Comparison of ENCODE assay signal across 18 cellular contexts in genomic region chr16:49928176-49928892, GRCh38.
DNase-seq lines count a peak whose midpoint lies in the region; ATAC-seq, FAIRE-seq and TF ChIP-seq lines count a peak whose summit lies in the region.
"Had no signal": no experiment of that assay in that cellular context is flagged by ENCODE, and none has a peak within 500 bp of the region (broad histone marks: within the 10 kb centered on the region; RNA-seq: fewer than 3 reads in every experiment).

No MANE protein-coding gene starts in this region.

- intact Hi-C loops in psoas muscle (cut with DNase I) (loop anchor here in 1 of 2 donors (10.0 kb wide), 1 partner anchor 324 kb away; no protein-coding TSS in a partner anchor), HepG2 (cut with micrococcal nuclease; ENCODE audit: unreplicated experiment) (no loop called here)

- H3K4me3 ChIP-seq in psoas muscle (no peak overlapping the region), HepG2 (replicated peaks in 1 of 3; ENCODE audit: insufficient read depth in 1 of 3, low read depth in 2 of 3, low read length in 3 of 3) (no peak overlapping the region)
- H3K4me3 ChIP-seq: SJSA1 had no signal

- no peak overlapping the region for H3K4me2 ChIP-seq in HepG2 (ENCODE audit: low read depth, low read length)
- H3K4me2 ChIP-seq: KMS-11 had no signal

- no peak overlapping the region for H3K27ac Mint-ChIP-seq in chondrocyte (ENCODE audit: unreplicated experiment)
- no peak overlapping the region for H3K27ac Mint-ChIP-seq in stimulated activated effector memory CD8-positive, alpha-beta T cell treated with anti-CD3 and anti-CD28 coated beads, Interleukin-12 subunit alpha, Interleukin-12 subunit beta, amount 100 ng/mL, for 72 hours
- H3K27ac Mint-ChIP-seq: HFFc6 had no signal

- H2AFZ ChIP-seq in HepG2 (ENCODE audit: low read length): no peak overlapping the region

- TF ChIP-seq CTCF in chondrocyte (IDR thresholded peaks at IDR 0.05) (no peak), psoas muscle (IDR thresholded peaks at IDR 0.05) (no peak), HepG2 (CRISPR knock-in tag; IDR thresholded peaks at IDR 0.05) (no peak)

- no peaks in the 10 kb centered on the region for H3K79me2 ChIP-seq in HepG2 (ENCODE audit: insufficient read depth, low read length)

- ATAC-seq in psoas muscle (peak; percentile 28 to 61 (median 48)), HepG2 (no peak)
- no peak for ATAC-seq in stimulated activated effector memory CD8-positive, alpha-beta T cell treated with anti-CD3 and anti-CD28 coated beads, Interleukin-12 subunit alpha, Interleukin-12 subunit beta, amount 100 ng/mL, for 72 hours

- no peak for TF ChIP-seq POLR2A in HepG2 (IDR thresholded peaks at IDR 0.05; ENCODE audit: insufficient read depth in 1 of 2, low read depth in 2 of 2, low read length in 2 of 2)

- no peaks in the 10 kb centered on the region for H3K9me3 ChIP-seq in psoas muscle
- H3K9me3 ChIP-seq in HepG2 (ENCODE audit: low read length): no peaks in the 10 kb centered on the region
- H3K9me3 ChIP-seq: SJSA1 had no signal

- FAIRE-seq in HepG2 (lab: Jason Lieb, UNC): no peak
- FAIRE-seq: GM12892 had no signal

- H3K27ac ChIP-seq in psoas muscle (no peak overlapping the region), HepG2 (ENCODE audit: extremely low read length, insufficient read depth, low read length) (no peak overlapping the region)
- H3K27ac ChIP-seq: C4-2B, KMS-11, SJSA1 had no signal

- no peak for TF ChIP-seq RAD21 in HepG2 (CRISPR knock-in tag; IDR thresholded peaks at IDR 0.05)

- H3K27me3 ChIP-seq in psoas muscle (ENCODE audit: insufficient read depth in 3 of 3, low read length in 2 of 3) (peaks cover 0 to 3% (median 0%) of the 10 kb centered on the region in 3 donors), HepG2 (ENCODE audit: control insufficient read depth in 1 of 2, insufficient read depth in 2 of 2, low read length in 2 of 2) (peaks cover 4 to 55% of the 10 kb centered on the region in 2 experiments)

- no TSS peak for BruUV-seq in HepG2 (replicated peaks; lab: Mats Ljungman, UMichigan)

- H3K9ac ChIP-seq in HepG2 (ENCODE audit: insufficient read depth, low read depth, low read length): no peak overlapping the region
- H3K9ac ChIP-seq: KMS-11 had no signal

- CTCF ChIA-PET in HepG2 (lab: Yijun Ruan, JAX; ENCODE audit: low intra/inter-chr PET ratio, low total read pairs): no interaction called here

- peaks cover 15% of the 10 kb centered on the region for H3K4me1 Mint-ChIP-seq in chondrocyte (ENCODE audit: low read depth)
- peaks cover 4% of the 10 kb centered on the region for H3K4me1 Mint-ChIP-seq in stimulated activated effector memory CD8-positive, alpha-beta T cell treated with anti-CD3 and anti-CD28 coated beads, Interleukin-12 subunit alpha, Interleukin-12 subunit beta, amount 100 ng/mL, for 72 hours

- peak; percentile 11 for DNase-seq in NCI-H226
- peak; percentile 53 for DNase-seq in chondrocyte (ENCODE audit: low spot score)
- peak; percentile 20 for DNase-seq in islet precursor cell
- no peak for DNase-seq in psoas muscle
- DNase-seq in stimulated activated effector memory CD8-positive, alpha-beta T cell treated with anti-CD3 and anti-CD28 coated beads, Interleukin-12 subunit alpha, Interleukin-12 subunit beta, amount 100 ng/mL, for 72 hours (ENCODE audit: low spot score in 2 of 2): no peak
- no peak for DNase-seq in HepG2 (ENCODE audit: low spot score)
- no peak for DNase-seq in effector CD4-positive, alpha-beta T cell
- no peak for DNase-seq in activated CD4-positive, alpha-beta T cell treated with anti-CD3 and anti-CD28 coated beads, Interleukin-2, amount 50 U/mL, for 48 hours
- DNase-seq: DMS153, HFFc6, NCI-H1048, NCI-H146, NCI-H2081, NCI-H524 treated with DMSO at 0.1 percent for 48 hours had no signal

- H3K36me3 ChIP-seq in psoas muscle (ENCODE audit: insufficient read depth in 1 of 2, low read depth in 1 of 2) (no peaks in the 10 kb centered on the region), HepG2 (replicated peaks in 1 of 2; ENCODE audit: control insufficient read depth in 1 of 2, insufficient read depth in 2 of 2, low read length in 2 of 2) (no peaks in the 10 kb centered on the region)
- H3K36me3 ChIP-seq: SJSA1 had no signal

- H3K9me3 Mint-ChIP-seq in chondrocyte (ENCODE audit: low read depth): no peaks in the 10 kb centered on the region
- H3K9me3 Mint-ChIP-seq in stimulated activated effector memory CD8-positive, alpha-beta T cell treated with anti-CD3 and anti-CD28 coated beads, Interleukin-12 subunit alpha, Interleukin-12 subunit beta, amount 100 ng/mL, for 72 hours: no peaks in the 10 kb centered on the region
- H3K9me3 Mint-ChIP-seq: HFFc6 had no signal

- H3K36me3 Mint-ChIP-seq in chondrocyte (ENCODE audit: low read depth): no peaks in the 10 kb centered on the region
- H3K36me3 Mint-ChIP-seq in stimulated activated effector memory CD8-positive, alpha-beta T cell treated with anti-CD3 and anti-CD28 coated beads, Interleukin-12 subunit alpha, Interleukin-12 subunit beta, amount 100 ng/mL, for 72 hours: no peaks in the 10 kb centered on the region

- no peak for TF ChIP-seq EP300 in HepG2 (IDR thresholded peaks at IDR 0.05; ENCODE audit: low read depth in 2 of 2, low read length in 2 of 2)
- TF ChIP-seq EP300 in HepG2 (CRISPR knock-in tag; IDR thresholded peaks at IDR 0.05; ENCODE audit: borderline replicate concordance): no peak

- POLR2A ChIA-PET in HepG2 (lab: Yijun Ruan, JAX): no interaction called here

- H3K27me3 Mint-ChIP-seq in chondrocyte (ENCODE audit: low read depth): peaks cover 29% of the 10 kb centered on the region

- no peaks in the 10 kb centered on the region for H3K4me1 ChIP-seq in psoas muscle
- no peaks in the 10 kb centered on the region for H3K4me1 ChIP-seq in HepG2 (ENCODE audit: insufficient read depth, low read length)

- no peak overlapping the region for H3K4me3 Mint-ChIP-seq in chondrocyte (ENCODE audit: unreplicated experiment)
- H3K4me3 Mint-ChIP-seq in stimulated activated effector memory CD8-positive, alpha-beta T cell treated with anti-CD3 and anti-CD28 coated beads, Interleukin-12 subunit alpha, Interleukin-12 subunit beta, amount 100 ng/mL, for 72 hours: no peak overlapping the region
- H3K4me3 Mint-ChIP-seq: HFFc6 had no signal

- WGBS in psoas muscle, 3 donors: 45 to 54% (median 48%) methylated on average over 14 of the region's 14 CpGs
- WGBS in HepG2 (ENCODE audit: low lambda C conversion rate): 24% methylated on average over 12 of the region's 14 CpGs

- in situ Hi-C loops in HepG2 (cut with HindIII; ENCODE audit: extremely low pct_ligation_motif_present, low pct_unique_long_range_greater_than_20kb): loop anchor here (10.0 kb wide), 2 partner anchors 434 to 514 kb away; no protein-coding TSS in a partner anchor

- no peaks in the 10 kb centered on the region for H4K20me1 ChIP-seq in HepG2 (ENCODE audit: insufficient read depth, low read length)

TF ChIP-seq in HepG2, 621 proteins besides CTCF, POLR2A, EP300 and RAD21 (continues in another document):
- TF ChIP-seq ZNF280B (CRISPR knock-in tag; IDR thresholded peaks at IDR 0.05; ENCODE audit: borderline replicate concordance) (no peak), ATF5 (CRISPR knock-in tag; IDR thresholded peaks at IDR 0.05; ENCODE audit: low read depth) (no peak), PAF1 (CRISPR knock-in tag; IDR thresholded peaks at IDR 0.05) (no peak), ZNF30 (CRISPR knock-in tag; IDR thresholded peaks at IDR 0.05) (no peak), ZNF432 (CRISPR knock-in tag; IDR thresholded peaks at IDR 0.05; ENCODE audit: borderline replicate concordance) (no peak), ZNF740 (CRISPR knock-in tag; IDR thresholded peaks at IDR 0.05) (no peak), FOXP4 (CRISPR knock-in tag; IDR thresholded peaks at IDR 0.05) (no peak), KDM3A (CRISPR knock-in tag; IDR thresholded peaks at IDR 0.05; ENCODE audit: low read depth) (no peak), HMG20B (CRISPR knock-in tag; conservative IDR thresholded peaks at IDR 0.05) (no peak), TCF7L2 (IDR thresholded peaks at IDR 0.05; ENCODE audit: low read depth, low read length) (no peak), MED13 (CRISPR knock-in tag; IDR thresholded peaks at IDR 0.05) (no peak)

Comparison
In these comparisons a context has a peak if more than half of its experiments do, and no peak if none do; other contexts are left out.
1. DNase-seq: peak in NCI-H226 (single experiment), chondrocyte (single experiment) and islet precursor cell (single experiment); none in psoas muscle (0 of 2), stimulated activated effector memory CD8-positive, alpha-beta T cell treated with anti-CD3 and anti-CD28 coated beads, Interleukin-12 subunit alpha, Interleukin-12 subunit beta, amount 100 ng/mL, for 72 hours (0 of 2), HepG2 (single experiment), effector CD4-positive, alpha-beta T cell (single experiment) and activated CD4-positive, alpha-beta T cell treated with anti-CD3 and anti-CD28 coated beads, Interleukin-2, amount 50 U/mL, for 48 hours (0 of 2).
2. ATAC-seq: peak in psoas muscle (4 of 4); none in stimulated activated effector memory CD8-positive, alpha-beta T cell treated with anti-CD3 and anti-CD28 coated beads, Interleukin-12 subunit alpha, Interleukin-12 subunit beta, amount 100 ng/mL, for 72 hours (single experiment) and HepG2 (single experiment).